ENCODE assay signal across 8 cellular contexts in genomic region chr1:21295059-21295401, GRCh38. TPM values are rescaled to one million over a fixed set of nuclear protein-coding genes. Genes with fewer than 3 reads are reported as not detected.
DNase-seq lines count a peak whose midpoint lies in the region; ATAC-seq, FAIRE-seq and TF ChIP-seq lines count a peak whose summit lies in the region.

No MANE protein-coding gene starts in this region.

- ATAC-seq in HG02840 (IDR thresholded peaks at IDR 0.05; ENCODE audit: low FRiP score, unreplicated experiment) = peak; percentile 8
- ATAC-seq in effector memory CD8-positive, alpha-beta T cell (replicated peaks) = peak; percentile 6
- no peak for ATAC-seq in HG02870 (IDR thresholded peaks at IDR 0.05; ENCODE audit: unreplicated experiment)

- intact Hi-C loops in lower leg skin (cut with DNase I; ENCODE audit: low total_unique reads) = no loop called here

- TF ChIP-seq CTCF in lower leg skin (IDR thresholded peaks at IDR 0.05) = no peak

- no peak overlapping the region for H3K4me3 ChIP-seq in lower leg skin (ENCODE audit: low read depth, poor library complexity, severe bottlenecking)

- WGBS in lower leg skin, 2 donors = 80 to 86% methylated on average over 1 of the region's 1 CpG

- no peak for FAIRE-seq in frontal cortex (lab: Jason Lieb, UNC)

- peaks cover 2% of the 10 kb centered on the region for H3K36me3 Mint-ChIP-seq in T-helper 2 cell treated with Interferon-gamma antibody and Interleukin-4, amounts not matched to agents 5 μg/mL and 100 μg/mL, for 36 hours (ENCODE audit: low read depth)
- H3K36me3 Mint-ChIP-seq in effector memory CD8-positive, alpha-beta T cell (ENCODE audit: insufficient read depth) = peaks cover 44% of the 10 kb centered on the region

- H3K4me1 Mint-ChIP-seq in T-helper 2 cell treated with Interferon-gamma antibody and Interleukin-4, amounts not matched to agents 5 μg/mL and 100 μg/mL, for 36 hours (ENCODE audit: low read depth) = peaks cover 65% of the 10 kb centered on the region
- H3K4me1 Mint-ChIP-seq in effector memory CD8-positive, alpha-beta T cell (ENCODE audit: low read depth in 2 of 2) = peaks cover 61 to 66% of the 10 kb centered on the region in 2 donors

- peak; percentile 73 for DNase-seq in T-helper 2 cell treated with Interferon-gamma antibody and Interleukin-4, amounts not matched to agents 5 μg/mL and 100 μg/mL, for 36 hours (ENCODE audit: low spot score)
- DNase-seq in effector memory CD8-positive, alpha-beta T cell = no peak
- peak; percentile 21 for DNase-seq in stimulated activated CD8-positive, alpha-beta memory T cell treated with anti-CD3 and anti-CD28 coated beads, Interleukin-12 subunit alpha, Interleukin-12 subunit beta, amount 100 ng/mL, for 4 hours (ENCODE audit: low read depth)
- DNase-seq in lower leg skin (ENCODE audit: low spot score in 2 of 2) (no peak), islet precursor cell (no peak), frontal cortex (ENCODE audit: low spot score in 2 of 2) (no peak)

- H3K9me3 Mint-ChIP-seq in T-helper 2 cell treated with Interferon-gamma antibody and Interleukin-4, amounts not matched to agents 5 μg/mL and 100 μg/mL, for 36 hours = no peaks in the 10 kb centered on the region
- no peaks in the 10 kb centered on the region for H3K9me3 Mint-ChIP-seq in effector memory CD8-positive, alpha-beta T cell

- no peak for TF ChIP-seq POLR2A in lower leg skin (IDR thresholded peaks at IDR 0.05)

- H3K27me3 Mint-ChIP-seq in T-helper 2 cell treated with Interferon-gamma antibody and Interleukin-4, amounts not matched to agents 5 μg/mL and 100 μg/mL, for 36 hours (ENCODE audit: low read depth) = no peaks in the 10 kb centered on the region
- H3K27me3 Mint-ChIP-seq in effector memory CD8-positive, alpha-beta T cell = no peaks in the 10 kb centered on the region

- peak overlapping the region; percentile 82 for H3K4me3 Mint-ChIP-seq in T-helper 2 cell treated with Interferon-gamma antibody and Interleukin-4, amounts not matched to agents 5 μg/mL and 100 μg/mL, for 36 hours
- peak overlapping the region; percentile 83 to 94 for H3K4me3 Mint-ChIP-seq in effector memory CD8-positive, alpha-beta T cell

- H3K27ac Mint-ChIP-seq in T-helper 2 cell treated with Interferon-gamma antibody and Interleukin-4, amounts not matched to agents 5 μg/mL and 100 μg/mL, for 36 hours = peak overlapping the region; percentile 97
- peak overlapping the region; percentile 96 to 99 for H3K27ac Mint-ChIP-seq in effector memory CD8-positive, alpha-beta T cell

RNA-seq across cellular contexts. Expression of gene ECE1, which starts 4.8 kb away (rescaled TPM):
- total RNA-seq in lower leg skin (10 to 100 TPM; 37.1 to 68.9 (median 48.3) TPM), frontal cortex (8.2 TPM)

Comparison
In these comparisons a context has a peak if more than half of its experiments do, and no peak if none do; other contexts are left out.
1. DNase-seq: peak in T-helper 2 cell treated with Interferon-gamma antibody and Interleukin-4, amounts not matched to agents 5 μg/mL and 100 μg/mL, for 36 hours (single experiment) and stimulated activated CD8-positive, alpha-beta memory T cell treated with anti-CD3 and anti-CD28 coated beads, Interleukin-12 subunit alpha, Interleukin-12 subunit beta, amount 100 ng/mL, for 4 hours (single experiment); none in effector memory CD8-positive, alpha-beta T cell (0 of 3), lower leg skin (0 of 2), islet precursor cell (single experiment) and frontal cortex (0 of 2).